Comparison of ENCODE assay signal across 26 cellular contexts in the genomic region with DNA sequence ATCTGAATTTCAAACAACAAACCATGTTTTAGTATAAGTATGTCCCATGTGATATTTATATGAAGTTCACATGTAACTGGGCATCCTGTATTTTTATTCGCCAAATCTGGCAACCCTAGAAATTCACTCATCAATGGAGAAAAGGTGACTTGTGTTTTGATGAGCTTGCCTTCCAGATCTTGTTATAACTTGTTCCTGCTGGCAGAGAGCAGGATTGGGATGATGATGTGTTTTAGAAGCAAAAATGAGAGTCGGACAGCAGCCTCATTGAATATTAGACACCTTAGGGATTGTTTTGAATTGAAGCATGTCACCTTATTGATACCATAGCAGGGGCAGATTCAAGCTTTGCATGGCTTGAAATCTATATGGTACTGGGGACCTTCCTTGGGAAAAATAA.
"Had no signal": no experiment of that assay in that cellular context is flagged by ENCODE, and none has a peak within 500 bp of the region (broad histone marks: within the 10 kb centered on the region; RNA-seq: fewer than 3 reads in every experiment).

No MANE protein-coding gene starts in this region.

- H3K36me3 ChIP-seq: gastroesophageal sphincter, heart left ventricle, left lung, pancreas, right lobe of liver, suprapubic skin, transverse colon, upper lobe of right lung, vagina had no signal

- DNase-seq: dermis blood vessel endothelial cell; effector memory CD4-positive, alpha-beta T cell; foreskin fibroblast; heart left ventricle; left cardiac atrium; left lung; mesendoderm; midbrain; natural killer cell; pancreas; retina; right lobe of liver; small intestine; stimulated activated CD4-positive, alpha-beta T cell treated with anti-CD3 and anti-CD28 coated beads, Interleukin-15, amount 100 ng/mL, for 24 hours; stimulated activated CD4-positive, alpha-beta T cell treated with anti-CD3 and anti-CD28 coated beads, Interleukin-2, amount 100 ng/mL, for 48 hours; stimulated activated naive B cell treated with anti-CD40 and anti-IgM and Interleukin-4, amounts not matched to agents 10 μg/mL and 1 μg/mL and 100 μg/mL, for 72 hours; transverse colon; upper lobe of right lung had no signal

- H3K27ac ChIP-seq: coronary artery, gastroesophageal sphincter, heart left ventricle, hepatocyte, left lung, pancreas, right lobe of liver, suprapubic skin, upper lobe of right lung, vagina had no signal

- H3K27me3 ChIP-seq: hepatocyte, pancreas, right lobe of liver, transverse colon, upper lobe of right lung, vagina had no signal

- H3K4me2 ChIP-seq: hepatocyte had no signal

- H3K4me3 Mint-ChIP-seq: natural killer cell; stimulated activated naive B cell treated with anti-CD40 and anti-IgM and Interleukin-4, amounts not matched to agents 10 μg/mL and 1 μg/mL and 100 μg/mL, for 72 hours; stimulated activated naive CD8-positive, alpha-beta T cell treated with anti-CD3 and anti-CD28 coated beads, Interleukin-15, Interleukin-2, amounts not matched to agents 100 ng/mL and 50 ng/mL, for 24 hours had no signal

- H2AFZ ChIP-seq: hepatocyte had no signal

- H3K27ac Mint-ChIP-seq: natural killer cell; stimulated activated naive B cell treated with anti-CD40 and anti-IgM and Interleukin-4, amounts not matched to agents 10 μg/mL and 1 μg/mL and 100 μg/mL, for 72 hours; stimulated activated naive CD8-positive, alpha-beta T cell treated with anti-CD3 and anti-CD28 coated beads, Interleukin-15, Interleukin-2, amounts not matched to agents 100 ng/mL and 50 ng/mL, for 24 hours had no signal

- H3K9me3 Mint-ChIP-seq: natural killer cell; stimulated activated naive B cell treated with anti-CD40 and anti-IgM and Interleukin-4, amounts not matched to agents 10 μg/mL and 1 μg/mL and 100 μg/mL, for 72 hours; stimulated activated naive CD8-positive, alpha-beta T cell treated with anti-CD3 and anti-CD28 coated beads, Interleukin-15, Interleukin-2, amounts not matched to agents 100 ng/mL and 50 ng/mL, for 24 hours had no signal

- H3K4me1 ChIP-seq: gastroesophageal sphincter, heart left ventricle, left lung, pancreas, right lobe of liver, suprapubic skin, upper lobe of right lung, vagina had no signal

- H3K36me3 Mint-ChIP-seq: natural killer cell; stimulated activated naive B cell treated with anti-CD40 and anti-IgM and Interleukin-4, amounts not matched to agents 10 μg/mL and 1 μg/mL and 100 μg/mL, for 72 hours had no signal

- H3K4me1 Mint-ChIP-seq: natural killer cell; stimulated activated naive B cell treated with anti-CD40 and anti-IgM and Interleukin-4, amounts not matched to agents 10 μg/mL and 1 μg/mL and 100 μg/mL, for 72 hours had no signal

- ATAC-seq: esophagus mucosa; gastroesophageal sphincter; heart left ventricle; left cardiac atrium; left lung; natural killer cell; pancreas; right lobe of liver; stimulated activated naive B cell treated with anti-CD40 and anti-IgM and Interleukin-4, amounts not matched to agents 10 μg/mL and 1 μg/mL and 100 μg/mL, for 72 hours; upper lobe of right lung had no signal

- H3K79me2 ChIP-seq: hepatocyte had no signal

- H3K9me3 ChIP-seq: gastroesophageal sphincter, heart left ventricle, left lung, pancreas, right lobe of liver, suprapubic skin, transverse colon, upper lobe of right lung, vagina had no signal

- H3K4me3 ChIP-seq: coronary artery, gastroesophageal sphincter, heart left ventricle, hepatocyte, left lung, pancreas, right lobe of liver, suprapubic skin, transverse colon, upper lobe of right lung, vagina had no signal

- FAIRE-seq: endometrium, pancreas, small intestine had no signal
